21 cellular contexts compared by ENCODE assay signal in genomic region chr20:43295263-43295662, GRCh38.
"Had no signal": no experiment of that assay in that cellular context is flagged by ENCODE, and none has a peak within 500 bp of the region (broad histone marks: within the 10 kb centered on the region; RNA-seq: fewer than 3 reads in every experiment).

No MANE protein-coding gene starts in this region.

- H3K27ac ChIP-seq: SJSA1, SK-N-MC had no signal

- H3K9me3 ChIP-seq: SJSA1 had no signal

- DNase-seq: KBM-7, MV-4-11, NCI-H1048, NCI-H1105, NCI-H1417, NCI-H1436 treated with DMSO at 0.1 percent for 48 hours, NCI-H1694 treated with DMSO at 0.1 percent for 48 hours, NCI-H1930, NCI-H2081, NCI-H2107, NCI-H2227 treated with DMSO at 0.1 percent for 48 hours, NCI-H524 treated with DMSO at 0.1 percent for 48 hours, NCI-H69, NCI-H774, Right ventricle myocardium superior, RPMI8226, SIG-M5, SW 1271, T-cell had no signal

- H3K36me3 ChIP-seq: SJSA1 had no signal

- H3K4me1 Mint-ChIP-seq: T-cell had no signal

- H3K4me3 Mint-ChIP-seq: T-cell had no signal

- H3K27me3 ChIP-seq: SJSA1 had no signal

- H3K4me3 ChIP-seq: SJSA1, SK-N-MC had no signal

- H3K4me1 ChIP-seq: SJSA1 had no signal

- H3K36me3 Mint-ChIP-seq: T-cell had no signal

- H3K27ac Mint-ChIP-seq: T-cell had no signal
